Comparison of ENCODE assay signal across 9 cellular contexts in the genomic region with DNA sequence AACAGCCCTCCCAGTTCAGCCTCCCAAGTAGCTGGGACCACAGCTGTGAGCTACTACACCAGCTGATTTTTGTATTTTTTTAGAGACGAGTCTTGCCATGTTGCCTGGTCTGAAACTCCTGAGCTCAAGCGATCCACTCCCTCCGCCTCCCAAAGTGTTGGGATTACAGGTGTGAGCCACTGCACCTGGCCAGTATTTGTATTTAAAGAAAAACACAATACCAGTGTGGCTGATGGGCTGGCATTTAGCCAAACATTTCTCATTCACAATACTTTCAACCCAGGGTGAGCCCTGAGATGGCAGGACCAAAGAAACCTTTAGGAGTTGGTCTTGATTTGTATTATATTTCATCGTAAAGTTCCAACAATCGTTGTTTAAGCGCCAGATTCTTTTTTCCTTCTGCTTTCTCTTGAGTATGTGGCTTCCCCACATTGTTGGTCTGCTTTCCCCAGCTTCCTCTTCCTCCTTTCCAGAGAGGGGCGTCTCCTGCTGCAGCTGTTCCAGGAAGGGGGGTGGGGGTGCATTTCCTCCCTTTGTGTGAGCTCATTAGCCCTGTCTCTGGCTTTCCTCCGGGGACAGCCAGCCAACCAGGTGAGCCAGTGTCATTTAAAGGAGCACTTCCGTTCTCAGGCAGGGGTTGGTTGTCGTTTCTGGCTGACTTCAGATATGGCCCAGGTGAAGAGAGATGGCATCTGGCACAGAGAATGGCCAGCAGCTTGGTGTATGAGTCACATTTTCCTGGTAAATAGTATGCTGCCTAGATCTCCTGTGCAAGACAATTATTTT.
DNase-seq lines count a peak whose midpoint lies in the region; ATAC-seq and TF ChIP-seq lines count a peak whose summit lies in the region.
"Had no signal": no experiment of that assay in that cellular context is flagged by ENCODE, and none has a peak within 500 bp of the region (broad histone marks: within the 10 kb centered on the region; RNA-seq: fewer than 3 reads in every experiment).

No MANE protein-coding gene starts in this region.

- H3K27me3 Mint-ChIP-seq in activated T-cell treated with anti-CD3 and anti-CD28 coated beads, Interleukin-2, amount 50 U/mL, for 4 hours (ENCODE audit: low read depth), result no peaks in the 10 kb centered on the region

- no peaks in the 10 kb centered on the region for H3K4me1 ChIP-seq in iPS DF 6.9 (ENCODE audit: control insufficient read depth, insufficient read depth, low read length)

- H3K4me3 Mint-ChIP-seq in activated T-cell treated with anti-CD3 and anti-CD28 coated beads, Interleukin-2, amount 50 U/mL, for 4 hours, result peak overlapping the region; percentile 20

- no peaks in the 10 kb centered on the region for H3K36me3 Mint-ChIP-seq in activated T-cell treated with anti-CD3 and anti-CD28 coated beads, Interleukin-2, amount 50 U/mL, for 4 hours (ENCODE audit: insufficient read depth)

- no peaks in the 10 kb centered on the region for H3K27me3 ChIP-seq in iPS DF 6.9 (ENCODE audit: control insufficient read depth, insufficient read depth, low read length)

- H3K36me3 ChIP-seq in iPS DF 6.9 (ENCODE audit: control insufficient read depth, insufficient read depth, low read length), result no peaks in the 10 kb centered on the region

- no peak for TF ChIP-seq CTCF in GM12865 (IDR thresholded peaks at IDR 0.05; ENCODE audit: insufficient read depth, low read depth, low read length, missing control alignments)

- H3K4me1 Mint-ChIP-seq in activated T-cell treated with anti-CD3 and anti-CD28 coated beads, Interleukin-2, amount 50 U/mL, for 4 hours (ENCODE audit: low read depth), result peaks cover 19% of the 10 kb centered on the region

- peak in 1 of 2 donors; percentile 53 for ATAC-seq in activated T-cell treated with anti-CD3 and anti-CD28 coated beads, Interleukin-2, amount 50 U/mL, for 4 hours
- ATAC-seq in HG03457 (IDR thresholded peaks at IDR 0.05; ENCODE audit: unreplicated experiment) (no peak), GM18867 (IDR thresholded peaks at IDR 0.05; ENCODE audit: unreplicated experiment) (no peak), GM18861 (IDR thresholded peaks at IDR 0.05; ENCODE audit: unreplicated experiment) (no peak)
- ATAC-seq: HCT116 had no signal

- H3K9me3 Mint-ChIP-seq in activated T-cell treated with anti-CD3 and anti-CD28 coated beads, Interleukin-2, amount 50 U/mL, for 4 hours, result peaks cover 11% of the 10 kb centered on the region

- WGBS in iPS DF 6.9 (ENCODE audit: insufficient coverage, insufficient read length), result no CpG with 5 or more reads among the region's 10 CpGs

- H3K4me3 ChIP-seq in GM12865 (ENCODE audit: low read depth, low read length) (no peak overlapping the region), iPS DF 6.9 (ENCODE audit: low read length) (no peak overlapping the region)

- DNase-seq in GM12865 (ENCODE audit: low read depth) (peak; percentile 22), NCI-H345 treated with DMSO at 0.1 percent for 48 hours (lab: John Stamatoyannopoulos, UW; ENCODE audit: unreplicated experiment) (peak; percentile 99), iPS DF 6.9 (ENCODE audit: low read depth, low spot score) (peak; percentile 48)
- peak; percentile 11 for DNase-seq in activated T-cell treated with anti-CD3 and anti-CD28 coated beads, Interleukin-2, amount 50 U/mL, for 4 hours
- peak in 2 of 3 donors; percentile 3 to 4 for DNase-seq in stimulated activated CD4-positive, alpha-beta T cell treated with anti-CD3 and anti-CD28 coated beads, TNF-alpha, amount 100 ng/mL, for 48 hours (ENCODE audit: low read depth in 3 of 3)

- 0 out of 2 replicates have a peak, but pooled peaks cover 3% of the 10 kb centered on the region for H3K9me3 ChIP-seq in iPS DF 6.9 (ENCODE audit: control insufficient read depth, insufficient read depth, low read length)

- H3K27ac ChIP-seq in iPS DF 6.9 (ENCODE audit: low read length), result no peak overlapping the region

Comparison
In these comparisons a context has a peak if more than half of its experiments do, and no peak if none do; other contexts are left out.
1. DNase-seq: peak in every context shown above with its lines; median percentile 99 in NCI-H345 treated with DMSO at 0.1 percent for 48 hours; 48 in iPS DF 6.9; 22 in GM12865; 11 in activated T-cell treated with anti-CD3 and anti-CD28 coated beads, Interleukin-2, amount 50 U/mL, for 4 hours; 4 in stimulated activated CD4-positive, alpha-beta T cell treated with anti-CD3 and anti-CD28 coated beads, TNF-alpha, amount 100 ng/mL, for 48 hours.